In genomic region chr13:77584111-77584510, GRCh38 we compare ENCODE assay signal across 1 cellular context.
TF ChIP-seq lines count a peak whose summit lies in the region.

No MANE protein-coding gene starts in this region.

TF ChIP-seq in GM12878, 131 proteins besides CTCF, POLR2A, EP300 and RAD21:
- TF ChIP-seq CUX1 (IDR thresholded peaks at IDR 0.05; ENCODE audit: insufficient replicate concordance, low read depth, low read length) (no peak), BHLHE40 (IDR thresholded peaks at IDR 0.05; ENCODE audit: borderline replicate concordance in 1 of 2, low read depth in 2 of 2, low read length in 1 of 2) (no peak), FOXK2 (IDR thresholded peaks at IDR 0.05) (no peak), CREM (IDR thresholded peaks at IDR 0.05; ENCODE audit: low read depth) (no peak)
